In the genomic region with DNA sequence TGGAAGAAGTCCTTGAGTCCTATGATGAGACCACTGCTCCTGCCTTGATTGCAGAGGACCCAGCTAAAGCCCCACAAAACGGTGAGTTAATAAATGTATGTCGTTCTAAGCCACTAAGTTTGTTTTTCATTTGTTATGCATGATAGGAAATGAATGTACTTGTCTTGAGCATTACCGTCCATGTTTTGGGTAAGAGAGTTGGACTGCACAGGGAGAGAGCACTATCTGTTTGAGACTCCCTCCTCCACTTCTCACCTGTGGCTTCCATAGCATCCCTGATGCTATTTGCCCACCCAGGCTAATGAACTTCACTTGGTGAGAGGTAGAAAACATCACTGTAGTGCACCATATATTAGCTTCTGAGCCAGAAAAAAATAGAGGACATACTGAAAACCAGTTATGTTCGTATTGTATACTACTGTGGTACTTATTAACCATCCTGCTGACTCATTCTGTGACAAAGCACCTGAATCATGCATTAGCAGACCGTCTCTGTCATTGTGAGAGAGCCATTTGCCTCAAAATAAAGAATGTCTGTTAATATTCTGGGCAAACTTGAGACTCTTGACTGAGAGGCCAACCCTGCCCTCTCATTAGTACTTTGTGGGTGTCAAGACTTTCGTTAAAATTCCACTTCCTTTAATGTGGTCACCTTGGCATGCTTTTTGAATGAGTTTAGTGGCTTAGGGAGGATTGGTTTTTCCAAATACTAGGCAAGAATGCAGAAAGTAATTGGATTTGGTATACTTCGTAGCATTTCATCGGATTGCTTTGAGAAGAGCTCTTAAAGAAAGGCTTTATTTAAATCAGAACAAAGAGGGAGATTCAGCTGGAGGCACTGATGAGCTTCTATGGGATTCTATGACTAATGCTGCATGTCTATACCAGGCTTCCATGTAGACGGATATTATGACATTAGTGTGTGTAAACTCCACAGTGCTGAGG, we compare ENCODE assay signal across 7 cellular contexts.
DNase-seq lines count a peak whose midpoint lies in the region; ATAC-seq and TF ChIP-seq lines count a peak whose summit lies in the region.

No MANE protein-coding gene starts in this region.

- H3K36me3 Mint-ChIP-seq in neural progenitor cell, result no peaks in the 10 kb centered on the region

- H3K9me3 Mint-ChIP-seq in neural progenitor cell, result no peaks in the 10 kb centered on the region

- ATAC-seq in GM18870 (IDR thresholded peaks at IDR 0.05; ENCODE audit: unreplicated experiment) (peak; percentile 95), HG02623 (IDR thresholded peaks at IDR 0.05; ENCODE audit: unreplicated experiment) (peak; percentile 83), psoas muscle (no peak)

- H3K4me1 ChIP-seq in neural progenitor cell (peaks cover 36% of the 10 kb centered on the region), ascending aorta (no peaks in the 10 kb centered on the region), psoas muscle (no peaks in the 10 kb centered on the region)

- no peak overlapping the region for H3K4me3 Mint-ChIP-seq in neural progenitor cell

- H3K9me3 ChIP-seq in neural progenitor cell (ENCODE audit: low read depth) (no peaks in the 10 kb centered on the region), ascending aorta (no peaks in the 10 kb centered on the region), psoas muscle (no peaks in the 10 kb centered on the region)

- H3K4me3 ChIP-seq in neural progenitor cell, result no peak overlapping the region
- H3K4me3 ChIP-seq in ascending aorta, result no peak overlapping the region
- no peak overlapping the region for H3K4me3 ChIP-seq in psoas muscle

- H3K27me3 ChIP-seq in neural progenitor cell (no peaks in the 10 kb centered on the region), ascending aorta (no peaks in the 10 kb centered on the region), psoas muscle (ENCODE audit: insufficient read depth in 3 of 3, low read length in 2 of 3) (peaks cover 0 to 8% (median 0%) of the 10 kb centered on the region in 3 donors)

- WGBS in psoas muscle, 3 donors, result 63 to 74% (median 66%) methylated on average over 9 of the region's 9 CpGs

- no peak overlapping the region for H3K9ac ChIP-seq in neural progenitor cell

- H3K27me3 Mint-ChIP-seq in neural progenitor cell (ENCODE audit: insufficient read depth, low read depth), result peaks cover 3% of the 10 kb centered on the region

- no peaks in the 10 kb centered on the region for H3K79me2 ChIP-seq in neural progenitor cell (ENCODE audit: low read depth)

- peaks cover 22% of the 10 kb centered on the region for H3K4me1 Mint-ChIP-seq in neural progenitor cell

- intact Hi-C loops in ascending aorta (cut with DNase I), result no loop called here
- intact Hi-C loops in psoas muscle (cut with DNase I), result no loop called here

- H4K20me1 ChIP-seq in neural progenitor cell (ENCODE audit: low read depth), result no peaks in the 10 kb centered on the region

- TF ChIP-seq CTCF in neural progenitor cell (IDR thresholded peaks at IDR 0.05), result no peak
- no peak for TF ChIP-seq CTCF in ascending aorta (IDR thresholded peaks at IDR 0.05)
- TF ChIP-seq CTCF in psoas muscle (IDR thresholded peaks at IDR 0.05), result no peak

- peak; percentile 17 for DNase-seq in NOMO-1 treated with dmso at 0.1 percent for 144 hours (lab: John Stamatoyannopoulos, UW; ENCODE audit: unreplicated experiment)
- DNase-seq in neural progenitor cell (ENCODE audit: low spot score), result peak; percentile 60
- no peak for DNase-seq in ascending aorta (ENCODE audit: low spot score in 2 of 2)
- no peak for DNase-seq in psoas muscle
- DNase-seq in cerebellar cortex (ENCODE audit: low spot score), result no peak

- peak overlapping the region; percentile 56 for H3K4me2 ChIP-seq in neural progenitor cell

- H3K27ac Mint-ChIP-seq in neural progenitor cell, result peak overlapping the region; percentile 73

- H2AFZ ChIP-seq in neural progenitor cell (replicated peaks), result no peak overlapping the region

- H3K36me3 ChIP-seq in neural progenitor cell, result no peaks in the 10 kb centered on the region
- no peaks in the 10 kb centered on the region for H3K36me3 ChIP-seq in ascending aorta
- no peaks in the 10 kb centered on the region for H3K36me3 ChIP-seq in psoas muscle (ENCODE audit: insufficient read depth in 1 of 2, low read depth in 1 of 2)

- no peak overlapping the region for H3K27ac ChIP-seq in neural progenitor cell
- H3K27ac ChIP-seq in ascending aorta, result no peak overlapping the region
- H3K27ac ChIP-seq in psoas muscle, result no peak overlapping the region

- peaks cover 8% of the 10 kb centered on the region for H3F3A ChIP-seq in neural progenitor cell (ENCODE audit: low read depth)

Comparison
In these comparisons a context has a peak if more than half of its experiments do, and no peak if none do; other contexts are left out.
1. ATAC-seq: peak in GM18870 (single experiment) and HG02623 (single experiment); none in psoas muscle (0 of 4).
2. DNase-seq: peak in NOMO-1 treated with dmso at 0.1 percent for 144 hours (single experiment) and neural progenitor cell (single experiment); none in ascending aorta (0 of 2), psoas muscle (0 of 2) and cerebellar cortex (single experiment).